1 cellular context compared by ENCODE assay signal in the genomic region with DNA sequence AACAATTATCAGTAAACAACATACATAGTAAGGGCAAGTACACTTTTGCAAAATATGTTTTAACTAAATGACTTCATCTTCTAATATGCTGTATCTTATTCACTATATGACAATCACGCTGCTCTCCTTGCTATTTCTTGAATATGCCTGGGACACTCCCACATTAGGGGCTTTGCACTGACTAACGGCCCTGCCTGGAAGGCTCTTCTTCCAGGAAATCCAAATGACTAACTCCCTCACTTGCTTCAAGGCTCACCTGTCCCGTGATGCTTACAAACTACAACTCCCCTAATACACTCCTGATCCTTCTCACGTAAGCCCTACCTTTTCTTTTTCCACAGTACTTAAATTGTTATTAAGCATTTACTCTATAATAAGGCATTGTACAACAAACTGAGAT.
TF ChIP-seq lines count a peak whose summit lies in the region.

No MANE protein-coding gene starts in this region.

TF ChIP-seq in GM12878, 131 proteins besides CTCF, POLR2A, EP300 and RAD21:
- TF ChIP-seq YBX1 (IDR thresholded peaks at IDR 0.05), result no peak
- no peak for TF ChIP-seq MYC (IDR thresholded peaks at IDR 0.05; ENCODE audit: insufficient read depth, insufficient read length, insufficient replicate concordance, low read length, severe bottlenecking)
- no peak for TF ChIP-seq ZNF274 (IDR thresholded peaks at IDR 0.05; ENCODE audit: insufficient read depth, insufficient read length)
TF ChIP-seq in GM12878: peak in this region for 0.
